Comparison of ENCODE assay signal across 8 cellular contexts in the genomic region with DNA sequence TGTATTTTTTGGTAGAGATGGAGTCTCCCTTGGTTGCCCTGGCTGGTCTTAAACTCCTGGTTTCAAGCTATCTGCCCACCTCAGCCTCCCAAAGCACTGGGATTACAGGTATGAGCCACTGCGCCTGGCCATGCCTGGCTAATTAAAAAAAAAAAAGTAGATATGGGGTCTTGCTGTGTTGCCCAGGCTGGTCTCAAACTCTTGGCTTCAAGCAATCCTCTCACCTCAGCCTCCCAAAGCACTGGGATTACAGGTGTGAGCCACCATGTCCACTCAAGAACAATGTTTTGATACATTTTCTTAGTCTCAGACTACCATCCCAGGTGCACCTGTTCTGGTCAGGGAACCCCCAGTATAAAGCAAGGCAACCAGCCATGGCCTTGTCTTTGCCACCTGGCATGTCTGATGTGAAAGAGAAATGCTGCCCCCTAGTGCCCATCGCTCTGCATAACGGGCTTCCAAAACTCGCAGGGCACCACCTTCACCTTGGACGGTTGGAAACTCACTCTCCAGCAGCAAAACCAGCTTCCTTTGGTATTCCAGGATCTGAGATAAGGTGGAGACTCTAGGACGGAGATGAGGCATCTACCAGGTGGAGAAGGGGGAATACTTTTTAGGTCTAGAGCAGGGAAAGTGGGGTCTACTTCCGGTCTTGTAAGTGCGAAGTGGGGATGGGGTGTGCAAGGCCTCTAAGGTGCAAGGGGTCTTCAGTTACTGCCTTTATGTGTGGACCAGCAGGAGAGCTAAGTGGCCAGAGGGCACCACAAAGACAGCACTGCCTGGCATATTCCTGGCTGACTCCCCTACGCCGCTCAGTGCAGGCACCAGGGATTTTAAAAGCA. TPM values are rescaled to one million over a fixed set of nuclear protein-coding genes. Genes with fewer than 3 reads are reported as not detected.
DNase-seq lines count a peak whose midpoint lies in the region; ATAC-seq, FAIRE-seq and TF ChIP-seq lines count a peak whose summit lies in the region.

No MANE protein-coding gene starts in this region.

- 45% methylated on average over 7 of the region's 10 CpGs for WGBS in HepG2 (ENCODE audit: low lambda C conversion rate)

- H3K9me3 ChIP-seq in colonic mucosa (no peaks in the 10 kb centered on the region), HepG2 (ENCODE audit: low read length) (no peaks in the 10 kb centered on the region)

- H4K20me1 ChIP-seq in HepG2 (ENCODE audit: insufficient read depth, low read length): no peaks in the 10 kb centered on the region

- POLR2A ChIA-PET in HepG2 (lab: Yijun Ruan, JAX): interaction anchor here (1.4 kb wide), 1 partner anchor 182 kb away, joined by 8 read pairs; no protein-coding TSS in a partner anchor

- TF ChIP-seq CTCF in colonic mucosa (IDR thresholded peaks at IDR 0.05) (peak; percentile 86), HepG2 (CRISPR knock-in tag; IDR thresholded peaks at IDR 0.05) (peak; percentile 95)

- H3K79me2 ChIP-seq in HepG2 (ENCODE audit: insufficient read depth, low read length): no peaks in the 10 kb centered on the region

- TF ChIP-seq POLR2A in HepG2 (IDR thresholded peaks at IDR 0.05; ENCODE audit: insufficient read depth in 1 of 2, low read depth in 2 of 2, low read length in 2 of 2): no peak

- no peak overlapping the region for H3K4me3 ChIP-seq in colonic mucosa
- H3K4me3 ChIP-seq in HepG2 (replicated peaks in 1 of 3; ENCODE audit: insufficient read depth in 1 of 3, low read depth in 2 of 3, low read length in 3 of 3): no peak overlapping the region

- intact Hi-C loops in colonic mucosa (cut with DNase I): loop anchor here (1.0 to 5.0 kb wide), 3 partner anchors 50 to 225 kb away; a partner anchor contains a TSS
- intact Hi-C loops in HepG2 (cut with micrococcal nuclease; ENCODE audit: unreplicated experiment): loop anchor here (1.0 to 10.0 kb wide), 5 partner anchors 60 to 215 kb away; no protein-coding TSS in a partner anchor

- no peak overlapping the region for H2AFZ ChIP-seq in HepG2 (ENCODE audit: low read length)

- no peaks in the 10 kb centered on the region for H3K27me3 ChIP-seq in colonic mucosa
- H3K27me3 ChIP-seq in HepG2 (ENCODE audit: control insufficient read depth in 1 of 2, insufficient read depth in 2 of 2, low read length in 2 of 2): peaks cover 6 to 36% of the 10 kb centered on the region in 2 experiments

- DNase-seq in NCI-H2171 treated with DMSO at 0.1 percent for 48 hours (lab: John Stamatoyannopoulos, UW): peak; percentile 51
- DNase-seq in NCI-H2171 (lab: John Stamatoyannopoulos, UW): no peak
- peak; percentile 16 for DNase-seq in NCI-H2227 treated with DMSO at 0.1 percent for 48 hours (lab: John Stamatoyannopoulos, UW)
- peak; percentile 70 to 81 for DNase-seq in activated CD4-positive, alpha-beta T cell treated with anti-CD3 and anti-CD28 coated beads for 4 hours
- peak; percentile 87 for DNase-seq in colonic mucosa
- DNase-seq in HepG2 (ENCODE audit: low spot score): peak; percentile 69
- DNase-seq in stimulated activated CD4-positive, alpha-beta T cell treated with anti-CD3 and anti-CD28 coated beads, TNF-alpha, amount 100 ng/mL, for 48 hours (ENCODE audit: low read depth in 3 of 3): peak in 2 of 3 donors; percentile 66 to 70

- H3K4me1 ChIP-seq in colonic mucosa (no peaks in the 10 kb centered on the region), HepG2 (ENCODE audit: insufficient read depth, low read length) (peaks cover 32% of the 10 kb centered on the region)

- ATAC-seq in HG02840 (IDR thresholded peaks at IDR 0.05; ENCODE audit: low FRiP score, unreplicated experiment): peak; percentile 54
- peak; percentile 68 for ATAC-seq in HepG2

- H3K36me3 ChIP-seq in colonic mucosa: no peaks in the 10 kb centered on the region
- no peaks in the 10 kb centered on the region for H3K36me3 ChIP-seq in HepG2 (replicated peaks in 1 of 2; ENCODE audit: control insufficient read depth in 1 of 2, insufficient read depth in 2 of 2, low read length in 2 of 2)

- CTCF ChIA-PET in HepG2 (lab: Yijun Ruan, JAX; ENCODE audit: low intra/inter-chr PET ratio, low total read pairs): interaction anchor here (1.3 to 4.0 kb wide), 5 partner anchors 111 to 226 kb away, joined by 3 to 44 read pairs (median 5); no protein-coding TSS in a partner anchor

- peak overlapping the region; percentile 45 for H3K4me2 ChIP-seq in HepG2 (ENCODE audit: low read depth, low read length)

- TF ChIP-seq RAD21 in HepG2 (CRISPR knock-in tag; IDR thresholded peaks at IDR 0.05): peak; percentile 86

- H3K27ac ChIP-seq in colonic mucosa (no peak overlapping the region), HepG2 (ENCODE audit: extremely low read length, insufficient read depth, low read length) (no peak overlapping the region)

- in situ Hi-C loops in HepG2 (cut with HindIII; ENCODE audit: extremely low pct_ligation_motif_present, low pct_unique_long_range_greater_than_20kb): loop anchor here (5.0 kb wide), 1 partner anchor 185 kb away; no protein-coding TSS in a partner anchor

- TF ChIP-seq EP300 in HepG2 (IDR thresholded peaks at IDR 0.05; ENCODE audit: low read depth in 2 of 2, low read length in 2 of 2) (no peak), HepG2 (CRISPR knock-in tag; IDR thresholded peaks at IDR 0.05; ENCODE audit: borderline replicate concordance) (no peak)

- BruUV-seq in HepG2 (replicated peaks; lab: Mats Ljungman, UMichigan): no TSS peak

- H3K9ac ChIP-seq in colonic mucosa (ENCODE audit: low read depth in 2 of 2, low read length in 2 of 2) (no peak overlapping the region), HepG2 (ENCODE audit: insufficient read depth, low read depth, low read length) (no peak overlapping the region)

- peak; percentile 85 for FAIRE-seq in HepG2 (lab: Jason Lieb, UNC)

TF ChIP-seq in HepG2, 621 proteins besides CTCF, POLR2A, EP300 and RAD21 (continues in another document):
- TF ChIP-seq, protein P1, sequence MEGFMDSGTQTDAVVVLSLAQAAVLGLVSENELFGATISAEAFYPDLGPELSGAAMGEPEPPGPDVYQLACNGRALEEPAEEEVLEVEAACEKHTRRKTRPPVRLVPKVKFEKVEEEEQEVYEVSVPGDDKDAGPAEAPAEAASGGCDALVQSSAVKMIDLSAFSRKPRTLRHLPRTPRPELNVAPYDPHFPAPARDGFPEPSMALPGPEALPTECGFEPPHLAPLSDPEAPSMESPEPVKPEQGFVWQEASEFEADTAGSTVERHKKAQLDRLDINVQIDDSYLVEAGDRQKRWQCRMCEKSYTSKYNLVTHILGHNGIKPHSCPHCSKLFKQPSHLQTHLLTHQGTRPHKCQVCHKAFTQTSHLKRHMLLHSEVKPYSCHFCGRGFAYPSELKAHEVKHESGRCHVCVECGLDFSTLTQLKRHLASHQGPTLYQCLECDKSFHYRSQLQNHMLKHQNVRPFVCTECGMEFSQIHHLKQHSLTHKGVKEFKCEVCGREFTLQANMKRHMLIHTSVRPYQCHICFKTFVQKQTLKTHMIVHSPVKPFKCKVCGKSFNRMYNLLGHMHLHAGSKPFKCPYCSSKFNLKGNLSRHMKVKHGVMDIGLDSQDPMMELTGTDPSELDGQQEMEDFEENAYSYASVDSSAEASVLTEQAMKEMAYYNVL (CRISPR knock-in tag; IDR thresholded peaks at IDR 0.05; ENCODE audit: borderline replicate concordance): no peak
- TF ChIP-seq SALL2 (CRISPR knock-in tag; IDR thresholded peaks at IDR 0.05): no peak
- TF ChIP-seq, protein P2, sequence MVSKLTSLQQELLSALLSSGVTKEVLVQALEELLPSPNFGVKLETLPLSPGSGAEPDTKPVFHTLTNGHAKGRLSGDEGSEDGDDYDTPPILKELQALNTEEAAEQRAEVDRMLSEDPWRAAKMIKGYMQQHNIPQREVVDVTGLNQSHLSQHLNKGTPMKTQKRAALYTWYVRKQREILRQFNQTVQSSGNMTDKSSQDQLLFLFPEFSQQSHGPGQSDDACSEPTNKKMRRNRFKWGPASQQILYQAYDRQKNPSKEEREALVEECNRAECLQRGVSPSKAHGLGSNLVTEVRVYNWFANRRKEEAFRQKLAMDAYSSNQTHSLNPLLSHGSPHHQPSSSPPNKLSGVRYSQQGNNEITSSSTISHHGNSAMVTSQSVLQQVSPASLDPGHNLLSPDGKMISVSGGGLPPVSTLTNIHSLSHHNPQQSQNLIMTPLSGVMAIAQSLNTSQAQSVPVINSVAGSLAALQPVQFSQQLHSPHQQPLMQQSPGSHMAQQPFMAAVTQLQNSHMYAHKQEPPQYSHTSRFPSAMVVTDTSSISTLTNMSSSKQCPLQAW (CRISPR knock-in tag; IDR thresholded peaks at IDR 0.05): peak; percentile 53; the same call in 1 of the 2 replicates
- TF ChIP-seq ZNF251 (CRISPR knock-in tag; IDR thresholded peaks at IDR 0.05): no peak
- no peak for TF ChIP-seq IRX3 (CRISPR knock-in tag; IDR thresholded peaks at IDR 0.05; ENCODE audit: borderline replicate concordance, low read depth)

RNA-seq across cellular contexts. Expression of a gene that starts 47.7 kb away (rescaled TPM):
- total RNA-seq in colonic mucosa (10 to 100 TPM; 29.7 to 43.9 TPM), HepG2 (2016; rRNA removed; fragmentation: Illumina TruSeq; extraction: Trizol) (2.5 and 3.1 TPM in 2 replicates)
- 0.91 and 1.1 TPM in 2 replicates for total RNA-seq in HepG2 (2016; cell fraction: cytosol; rRNA removed; fragmentation: Illumina TruSeq; extraction: Trizol; ENCODE audit: low read depth)
- total RNA-seq in HepG2 (2016; cell fraction: insoluble cytoplasmic fraction; rRNA removed; fragmentation: Illumina TruSeq; extraction: Trizol): 2.3 and 2.5 TPM in 2 replicates
- total RNA-seq in HepG2 (2016; cell fraction: membrane; rRNA removed; fragmentation: Illumina TruSeq; extraction: Trizol): 1.3 and 1.6 TPM in 2 replicates
- total RNA-seq in HepG2 (2016; cell fraction: nucleus; rRNA removed; fragmentation: Illumina TruSeq; extraction: Trizol): 3.2 and 3.5 TPM in 2 replicates
- 2.0 and 2.5 TPM in 2 replicates for polyA plus RNA-seq in HepG2 (2011; rRNA removed)
- polyA plus RNA-seq in HepG2 (2011; cell fraction: cytosol; rRNA removed): 1.4 and 1.6 TPM in 2 replicates
- polyA plus RNA-seq in HepG2 (2011; cell fraction: nucleus; rRNA removed): 5.5 and 8.2 TPM in 2 replicates
- 2.8 and 2.9 TPM in 2 replicates for polyA plus RNA-seq in HepG2 (2012)
- 0.11 and 0.15 TPM in 2 replicates for polyA plus RNA-seq in HepG2 (2016; cell fraction: cytosol; fragmentation: Illumina TruSeq; extraction: Trizol; ENCODE audit: low read depth)
- polyA plus RNA-seq in HepG2 (2016; cell fraction: insoluble cytoplasmic fraction; fragmentation: Illumina TruSeq; extraction: Trizol; ENCODE audit: low read depth): 1.6 and 2.1 TPM in 2 replicates
- 0.37 and 0.58 TPM in 2 replicates for polyA plus RNA-seq in HepG2 (2016; cell fraction: membrane; fragmentation: Illumina TruSeq; extraction: Trizol; ENCODE audit: low read depth)
- 2.7 and 3.5 TPM in 2 replicates for polyA plus RNA-seq in HepG2 (2016; cell fraction: nucleus; fragmentation: Illumina TruSeq; extraction: Trizol; ENCODE audit: insufficient read depth, low read depth)
- polyA minus RNA-seq in HepG2 (2011; rRNA and poly(A)+ RNA removed; ENCODE audit: low replicate concordance): 4.5 and 14.2 TPM in 2 replicates
- 2.9 and 3.2 TPM in 2 replicates for polyA minus RNA-seq in HepG2 (2011; cell fraction: cytosol; rRNA and poly(A)+ RNA removed)
- 9.5 and 11.9 TPM in 2 replicates for polyA minus RNA-seq in HepG2 (2011; cell fraction: nucleus; rRNA and poly(A)+ RNA removed)

Comparison
In these comparisons a context has a peak if more than half of its experiments do, and no peak if none do; other contexts are left out.
1. RNA of a gene that starts 47.7 kb away (total RNA-seq): 29.7 to 43.9 TPM in colonic mucosa; 0.91 to 3.5 TPM in HepG2; every median in the first group is over 4 times any median in the second.